8 cellular contexts compared by ENCODE assay signal in the genomic region with DNA sequence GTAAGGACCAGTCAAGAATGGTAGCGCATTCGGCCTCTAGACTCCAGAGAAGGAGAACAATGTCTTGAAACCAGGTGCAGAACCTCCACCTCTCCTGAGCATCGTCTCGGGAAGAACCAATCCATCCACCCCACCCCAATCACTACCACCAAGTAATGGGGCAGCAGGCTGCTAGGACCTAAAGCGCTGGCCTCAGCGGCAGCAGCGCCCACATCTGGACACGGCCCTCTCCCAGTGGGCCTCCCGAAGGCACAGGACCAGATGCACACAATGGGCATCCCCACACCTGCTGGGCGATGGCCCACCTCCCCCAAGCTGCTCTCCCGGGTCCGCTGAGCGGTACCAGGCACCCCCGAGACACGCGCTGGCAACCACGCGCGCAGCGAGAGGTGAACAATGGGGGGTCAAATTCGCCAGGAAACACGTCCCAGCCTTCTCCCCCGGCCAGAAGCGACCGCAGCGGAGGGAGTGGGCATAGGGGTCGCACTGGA. TPM values are rescaled to one million over a fixed set of nuclear protein-coding genes. Genes with fewer than 3 reads are reported as not detected.
DNase-seq lines count a peak whose midpoint lies in the region; ATAC-seq and TF ChIP-seq lines count a peak whose summit lies in the region.

No MANE protein-coding gene starts in this region.

- H3K4me1 ChIP-seq in A673 (ENCODE audit: insufficient read depth, low read length, poor library complexity, severe bottlenecking) (peaks cover 61% of the 10 kb centered on the region), ascending aorta (peaks cover 0 to 3% of the 10 kb centered on the region in 2 donors)

- CTCF ChIA-PET in A673 (lab: Charles Lee): interaction anchor here (0.6 kb wide), 1 partner anchor 238 kb away, joined by 6 read pairs; no protein-coding TSS in a partner anchor

- peak; percentile 48 for DNase-seq in A673 (ENCODE audit: low spot score)
- no peak for DNase-seq in HFF-Myc (ENCODE audit: extremely low read depth, low read depth)
- DNase-seq in ascending aorta (ENCODE audit: low spot score in 2 of 2): peak in 1 of 2 donors; percentile 63
- DNase-seq in retinal pigment epithelial cell (ENCODE audit: low read depth): no peak

- BruUV-seq in A673 (replicated peaks; lab: Mats Ljungman, UMichigan): no TSS peak

- POLR2A ChIA-PET in A673 (lab: Charles Lee; ENCODE audit: low non-redundant PET): no interaction called here

- H3K36me3 ChIP-seq in A673 (ENCODE audit: insufficient read depth, low read length, poor library complexity, severe bottlenecking) (no peaks in the 10 kb centered on the region), ascending aorta (no peaks in the 10 kb centered on the region)

- ATAC-seq in HG03108 (IDR thresholded peaks at IDR 0.05; ENCODE audit: unreplicated experiment) (no peak), HG03460 (IDR thresholded peaks at IDR 0.05; ENCODE audit: unreplicated experiment) (no peak), HG03135 (IDR thresholded peaks at IDR 0.05; ENCODE audit: unreplicated experiment) (no peak)

- H3K4me3 ChIP-seq in A673 (ENCODE audit: low read depth, low read length, poor library complexity, severe bottlenecking) (peak overlapping the region; percentile 85), HFF-Myc (replicated peaks; ENCODE audit: low read depth, low read length) (peak overlapping the region; percentile 33), ascending aorta (peak overlapping the region; percentile 82 to 91), iPS-11a (ENCODE audit: low read depth, low read length) (peak overlapping the region; percentile 77), retinal pigment epithelial cell (ENCODE audit: low read length) (peak overlapping the region; percentile 80)

- H3K27me3 ChIP-seq in A673 (replicated peaks; ENCODE audit: insufficient read depth, low read depth, low read length, poor library complexity): no peaks in the 10 kb centered on the region
- no peaks in the 10 kb centered on the region for H3K27me3 ChIP-seq in ascending aorta

- H3K9me3 ChIP-seq in A673 (ENCODE audit: low read depth, low read length, poor library complexity, severe bottlenecking): no peaks in the 10 kb centered on the region
- H3K9me3 ChIP-seq in ascending aorta: no peaks in the 10 kb centered on the region

- intact Hi-C loops in A673 (cut with micrococcal nuclease; ENCODE audit: unreplicated experiment): loop anchor here (2.0 to 5.0 kb wide), 2 partner anchors 100 to 122 kb away; no protein-coding TSS in a partner anchor
- intact Hi-C loops in ascending aorta (cut with DNase I): loop anchor here (5.0 kb wide), 2 partner anchors 120 to 310 kb away; partner anchors contain the start of gene LSM8

- peak overlapping the region; percentile 85 for H3K27ac ChIP-seq in A673 (ENCODE audit: low read depth, low read length, poor library complexity, severe bottlenecking)
- H3K27ac ChIP-seq in ascending aorta: peak overlapping the region; percentile 10 to 14

- TF ChIP-seq CTCF in A673 (conservative IDR thresholded peaks at IDR 0.05; ENCODE audit: low read depth, low read length) (no peak), HFF-Myc (IDR thresholded peaks at IDR 0.05; ENCODE audit: low read depth, low read length, missing control alignments) (no peak), ascending aorta (IDR thresholded peaks at IDR 0.05) (no peak), retinal pigment epithelial cell (conservative IDR thresholded peaks at IDR 0.05; ENCODE audit: low read depth, low read length) (peak; percentile 23)

RNA-seq across cellular contexts. Expression of gene CTTNBP2, which starts 0.6 kb away (rescaled TPM):
- total RNA-seq in A673 (2021): 21.8 and 26.3 TPM in 2 replicates
- total RNA-seq in ascending aorta: 3.0 TPM

Comparison
In these comparisons a context has a peak if more than half of its experiments do, and no peak if none do; other contexts are left out.
1. H3K4me3 ChIP-seq: peak in every context shown above with its lines; median percentile 86 in ascending aorta; 85 in A673; 80 in retinal pigment epithelial cell; 77 in iPS-11a; 33 in HFF-Myc.